Comparison of ENCODE assay signal across 10 cellular contexts in the genomic region with DNA sequence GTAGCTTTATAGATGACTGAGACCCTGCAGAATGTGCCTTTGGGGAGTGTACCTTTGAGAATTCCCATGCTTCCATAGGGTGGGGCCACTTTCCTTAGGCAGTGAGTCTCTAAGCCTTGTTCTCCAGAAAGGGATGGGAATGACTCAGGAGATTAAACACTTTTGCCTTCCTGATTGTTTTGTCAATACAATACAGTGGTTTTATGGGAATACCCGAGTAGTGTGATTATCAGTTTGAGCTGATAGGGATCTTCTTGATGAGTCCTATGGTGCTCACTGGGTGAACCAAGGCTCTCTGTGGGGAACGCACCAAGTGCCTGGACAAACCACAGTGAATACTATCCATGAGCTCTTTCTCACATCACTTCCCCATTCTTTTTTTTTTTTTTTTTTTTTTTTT. TPM values are rescaled to one million over a fixed set of nuclear protein-coding genes. Genes with fewer than 3 reads are reported as not detected.
DNase-seq lines count a peak whose midpoint lies in the region; ATAC-seq and TF ChIP-seq lines count a peak whose summit lies in the region.
"Had no signal": no experiment of that assay in that cellular context is flagged by ENCODE, and none has a peak within 500 bp of the region (broad histone marks: within the 10 kb centered on the region; RNA-seq: fewer than 3 reads in every experiment).

No MANE protein-coding gene starts in this region.

- H3K4me1 Mint-ChIP-seq in osteocyte (ENCODE audit: unreplicated experiment) = peaks cover 84% of the 10 kb centered on the region

- H3K27ac Mint-ChIP-seq in osteocyte (ENCODE audit: unreplicated experiment) = peak overlapping the region; percentile 85

- peaks cover 77% of the 10 kb centered on the region for H3K4me1 ChIP-seq in PC-3 (ENCODE audit: insufficient read depth, low read length)
- no peaks in the 10 kb centered on the region for H3K4me1 ChIP-seq in OCI-LY7 (ENCODE audit: insufficient read depth, low read length, poor library complexity, severe bottlenecking)

- peaks cover 8% of the 10 kb centered on the region for H3F3A ChIP-seq in PC-3 (ENCODE audit: low read length, unreplicated experiment)

- CTCF ChIA-PET in PC-3 (lab: Charles Lee) = interaction anchor here (0.7 kb wide), 1 partner anchor 13 kb away, joined by 4 read pairs; no protein-coding TSS in a partner anchor
- CTCF ChIA-PET in OCI-LY7 (lab: Charles Lee; ENCODE audit: unreplicated experiment) = interaction anchor here (0.7 kb wide), 1 partner anchor 15 kb away, joined by 3 read pairs; no protein-coding TSS in a partner anchor

- H3K27me3 Mint-ChIP-seq in osteocyte (ENCODE audit: unreplicated experiment) = no peaks in the 10 kb centered on the region

- no peak overlapping the region for H2AFZ ChIP-seq in PC-3 (ENCODE audit: low read length)
- no peak overlapping the region for H2AFZ ChIP-seq in OCI-LY7 (ENCODE audit: low read length)

- POLR2A ChIA-PET in PC-3 (lab: Charles Lee; ENCODE audit: unreplicated experiment) (interaction anchor here (0.6 to 1.6 kb wide), 9 partner anchors 10 to 907 kb away, joined by 3 to 40 read pairs (median 12); no protein-coding TSS in a partner anchor), OCI-LY7 (lab: Charles Lee) (interaction anchor here (0.6 to 1.0 kb wide), 7 partner anchors 20 to 305 kb away, joined by 3 to 5 read pairs (median 5); no protein-coding TSS in a partner anchor)

- H3K4me2 ChIP-seq in PC-3 (ENCODE audit: low read length) (peak overlapping the region; percentile 77), OCI-LY7 (ENCODE audit: low read length) (no peak overlapping the region)

- H3K4me3 Mint-ChIP-seq in osteocyte (ENCODE audit: unreplicated experiment) = no peak overlapping the region

- H3K9me3 ChIP-seq in PC-3 (ENCODE audit: low read length) = no peaks in the 10 kb centered on the region
- H3K9me3 ChIP-seq in OCI-LY7 (ENCODE audit: low read length) = no peaks in the 10 kb centered on the region

- ATAC-seq in PC-3 = peak; percentile 68

- H3K79me2 ChIP-seq in PC-3 (ENCODE audit: low read length) = peaks cover 92% of the 10 kb centered on the region
- H3K79me2 ChIP-seq in OCI-LY7 (ENCODE audit: insufficient read depth, low read depth, low read length) = no peaks in the 10 kb centered on the region

- DNase-seq in DMS79 (lab: John Stamatoyannopoulos, UW) = peak; percentile 11
- peak; percentile 94 for DNase-seq in PC-3
- DNase-seq in epithelial cell of prostate (ENCODE audit: low read depth, low spot score) = peak; percentile 69
- DNase-seq in osteocyte (ENCODE audit: extremely low spot score, unreplicated experiment) = no peak
- no peak for DNase-seq in OCI-LY7 (ENCODE audit: low spot score)
- no peak for DNase-seq in epidermal melanocyte (ENCODE audit: insufficient read length, low spot score)
- DNase-seq in C1 segment of cervical spinal cord (lab: John Stamatoyannopoulos, UW) = no peak
- no peak for DNase-seq in inferior parietal cortex (ENCODE audit: extremely low spot score)
- DNase-seq: caudate nucleus, NCI-H2081 had no signal

- H3K4me3 ChIP-seq in PC-3 (ENCODE audit: low read length) (peak overlapping the region; percentile 49; the same call in 1 of the 2 replicates), OCI-LY7 (ENCODE audit: low read depth, low read length, poor library complexity, severe bottlenecking) (no peak overlapping the region)

- H4K20me1 ChIP-seq in PC-3 (ENCODE audit: low read length) = peaks cover 23% of the 10 kb centered on the region
- H4K20me1 ChIP-seq in OCI-LY7 (ENCODE audit: insufficient read depth, low read length) = no peaks in the 10 kb centered on the region

- BruUV-seq in PC-3 (replicated peaks; lab: Mats Ljungman, UMichigan) (no TSS peak), OCI-LY7 (replicated peaks; lab: Mats Ljungman, UMichigan) (no TSS peak)

- TF ChIP-seq CTCF in PC-3 (conservative IDR thresholded peaks at IDR 0.05; ENCODE audit: low read depth, low read length) (no peak), osteocyte (IDR thresholded peaks at IDR 0.05) (no peak), OCI-LY7 (conservative IDR thresholded peaks at IDR 0.05; ENCODE audit: low read length) (no peak)

- intact Hi-C loops in PC-3 (cut with micrococcal nuclease) = no loop called here
- intact Hi-C loops in OCI-LY7 (cut with micrococcal nuclease; ENCODE audit: unreplicated experiment) = loop anchor here (2.0 kb wide), 1 partner anchor 45 kb away; no protein-coding TSS in a partner anchor

- H3K27me3 ChIP-seq in PC-3 (ENCODE audit: low read length) = no peaks in the 10 kb centered on the region

- H3K9ac ChIP-seq in PC-3 (ENCODE audit: low read length) = peak overlapping the region; percentile 85

- H3K9me3 Mint-ChIP-seq in osteocyte (ENCODE audit: unreplicated experiment) = no peaks in the 10 kb centered on the region

- H3K36me3 Mint-ChIP-seq in osteocyte (ENCODE audit: unreplicated experiment) = peaks cover 29% of the 10 kb centered on the region

- H3K9me2 ChIP-seq in PC-3 (replicated peaks; ENCODE audit: low read length) (no peaks in the 10 kb centered on the region), OCI-LY7 (ENCODE audit: insufficient read depth, low read length) (no peaks in the 10 kb centered on the region)

- H3K36me3 ChIP-seq in PC-3 (ENCODE audit: low read depth, low read length) (peaks cover 54% of the 10 kb centered on the region), OCI-LY7 (ENCODE audit: insufficient read depth, low read length) (no peaks in the 10 kb centered on the region)

- H3K27ac ChIP-seq in PC-3 (ENCODE audit: low read length) = peak overlapping the region; percentile 99
- peak overlapping the region; percentile 99 for H3K27ac ChIP-seq in epithelial cell of prostate
- H3K27ac ChIP-seq in OCI-LY7 (ENCODE audit: low read depth, low read length, poor library complexity, severe bottlenecking) = no peak overlapping the region

RNA-seq across cellular contexts. Expression of a gene that starts 6.3 kb away (rescaled TPM):
- total RNA-seq in PC-3 (2014; rRNA removed) = 174 and 189 TPM in 2 replicates
- total RNA-seq in osteocyte = 470 and 517 TPM in 2 replicates
- not detected in 2 replicates for total RNA-seq in OCI-LY7 (2014; rRNA removed; shearing (Covaris generic))
- total RNA-seq in OCI-LY7 (2022) = 0.30 and 0.42 TPM in 2 replicates

RNA-seq across cellular contexts. Expression of a gene that starts 20.5 kb away (rescaled TPM):
- total RNA-seq in PC-3 (2014; rRNA removed) (62.6 and 63.6 TPM in 2 replicates), osteocyte (8.6 and 9.5 TPM in 2 replicates), OCI-LY7 (2022) (68.3 and 75.2 TPM in 2 replicates)
- total RNA-seq in OCI-LY7 (2014; rRNA removed; shearing (Covaris generic)) = 64.5 and 83.0 TPM in 2 replicates

Comparison
In these comparisons a context has a peak if more than half of its experiments do, and no peak if none do; other contexts are left out.
1. DNase-seq: peak in DMS79 (single experiment), PC-3 (single experiment) and epithelial cell of prostate (single experiment); none in osteocyte (single experiment), OCI-LY7 (single experiment), epidermal melanocyte (single experiment), C1 segment of cervical spinal cord (0 of 14) and inferior parietal cortex (single experiment).
2. RNA of a gene that starts 6.3 kb away (total RNA-seq): 470 to 517 TPM in osteocyte and 174 to 189 TPM in PC-3; 0.30 to 0.42 TPM in OCI-LY7; every median in the first group is over 100 times any median in the second.